In genomic region chr22:36323855-36324331, GRCh38 we compare ENCODE assay signal across 10 cellular contexts.
DNase-seq lines count a peak whose midpoint lies in the region; ATAC-seq and TF ChIP-seq lines count a peak whose summit lies in the region.
"Had no signal": no experiment of that assay in that cellular context is flagged by ENCODE, and none has a peak within 500 bp of the region (broad histone marks: within the 10 kb centered on the region; RNA-seq: fewer than 3 reads in every experiment).

No MANE protein-coding gene starts in this region.

- no peak overlapping the region for H2AFZ ChIP-seq in ACC112 (ENCODE audit: low read length, unreplicated experiment)

- TF ChIP-seq POLR2A in prostate gland (IDR thresholded peaks at IDR 0.05): no peak

- H3K79me2 ChIP-seq in ACC112 (ENCODE audit: control insufficient read depth, insufficient read depth, low read length, unreplicated experiment): peaks cover 70% of the 10 kb centered on the region

- no peak for ATAC-seq in GM21367 (IDR thresholded peaks at IDR 0.05; ENCODE audit: unreplicated experiment)
- ATAC-seq: SK-N-SH treated with all-trans-retinoic acid at 6 μM for 48 hours had no signal

- H3K9me3 ChIP-seq in left ventricle myocardium inferior (replicated peaks) (no peaks in the 10 kb centered on the region), prostate gland (no peaks in the 10 kb centered on the region)
- H3K9me3 ChIP-seq in effector memory CD4-positive, alpha-beta T cell (ENCODE audit: control insufficient read depth, low read length): no peaks in the 10 kb centered on the region
- H3K9me3 ChIP-seq: BE2C had no signal

- H3K27me3 ChIP-seq in ACC112 (ENCODE audit: insufficient read depth, low read length): no peaks in the 10 kb centered on the region
- H3K27me3 ChIP-seq in left ventricle myocardium inferior (ENCODE audit: low read depth): no peaks in the 10 kb centered on the region
- H3K27me3 ChIP-seq in prostate gland (replicated peaks; ENCODE audit: insufficient read depth): no peaks in the 10 kb centered on the region
- no peaks in the 10 kb centered on the region for H3K27me3 ChIP-seq in effector memory CD4-positive, alpha-beta T cell (replicated peaks; ENCODE audit: control insufficient read depth, insufficient read depth, low read length, poor library complexity, severe bottlenecking)
- H3K27me3 ChIP-seq: BE2C had no signal

- in situ Hi-C loops in KBM-7 (cut with MboI; ENCODE audit: low pct_unique_long_range_greater_than_20kb, low sequenced_read_pairs): no loop called here

- H3K4me3 ChIP-seq in ACC112 (ENCODE audit: low read depth, low read length) (peak overlapping the region; percentile 12; the same call in 1 of the 2 replicates), left ventricle myocardium inferior (peak overlapping the region; percentile 31), prostate gland (no peak overlapping the region)
- no peak overlapping the region for H3K4me3 ChIP-seq in effector memory CD4-positive, alpha-beta T cell (ENCODE audit: insufficient read depth, low read depth, low read length, poor library complexity, severe bottlenecking)

- H3K36me3 ChIP-seq in ACC112 (ENCODE audit: insufficient read depth, low read length) (peaks cover 31% of the 10 kb centered on the region; the same call in 1 of the 2 replicates), left ventricle myocardium inferior (peaks cover 83% of the 10 kb centered on the region), prostate gland (peaks cover 29 to 43% of the 10 kb centered on the region in 2 donors)
- H3K36me3 ChIP-seq in effector memory CD4-positive, alpha-beta T cell (ENCODE audit: control insufficient read depth, insufficient read depth, low read length): peaks cover 98% of the 10 kb centered on the region

- peak overlapping the region; percentile 100 for H3K27ac ChIP-seq in ACC112 (ENCODE audit: low read depth, low read length)
- peak overlapping the region; percentile 66 for H3K27ac ChIP-seq in angular gyrus (ENCODE audit: low read depth, low read length)
- peak overlapping the region; percentile 100 for H3K27ac ChIP-seq in left ventricle myocardium inferior (replicated peaks)
- peak overlapping the region; percentile 94 to 96 for H3K27ac ChIP-seq in prostate gland
- no peak overlapping the region for H3K27ac ChIP-seq in effector memory CD4-positive, alpha-beta T cell (ENCODE audit: insufficient read depth, low read length, poor library complexity, severe bottlenecking)

- TF ChIP-seq CTCF in left ventricle myocardium inferior (IDR thresholded peaks at IDR 0.05; ENCODE audit: borderline replicate concordance): no peak
- TF ChIP-seq CTCF in prostate gland (IDR thresholded peaks at IDR 0.05): no peak

- 37% methylated on average over 20 of the region's 21 CpGs for WGBS in prostate gland

- intact Hi-C loops in left ventricle myocardium inferior (cut with micrococcal nuclease) (loop anchor here (5.0 kb wide), 1 partner anchor 143 kb away; no protein-coding TSS in a partner anchor), prostate gland (cut with DNase I) (no loop called here)

- DNase-seq in left ventricle myocardium inferior (peak; percentile 77), prostate gland (ENCODE audit: low spot score) (no peak), midbrain (lab: John Stamatoyannopoulos, UW) (no peak), KBM-7 (no peak)
- no peak for DNase-seq in effector memory CD4-positive, alpha-beta T cell
- DNase-seq: BE2C had no signal

- H3K4me1 ChIP-seq in ACC112 (ENCODE audit: control insufficient read depth, insufficient read depth, low read length, unreplicated experiment) (peaks cover 45% of the 10 kb centered on the region), left ventricle myocardium inferior (peaks cover 94% of the 10 kb centered on the region), prostate gland (replicated peaks) (peaks cover 59% of the 10 kb centered on the region)
- H3K4me1 ChIP-seq in effector memory CD4-positive, alpha-beta T cell (ENCODE audit: control insufficient read depth, insufficient read depth, low read length, poor library complexity, severe bottlenecking): peaks cover 8% of the 10 kb centered on the region

Comparison
In these comparisons a context has a peak if more than half of its experiments do, and no peak if none do; other contexts are left out.
1. H3K4me3 ChIP-seq: peak in ACC112 (single experiment) and left ventricle myocardium inferior (single experiment); none in prostate gland (0 of 2) and effector memory CD4-positive, alpha-beta T cell (single experiment).